9 cellular contexts compared by ENCODE assay signal in the genomic region with DNA sequence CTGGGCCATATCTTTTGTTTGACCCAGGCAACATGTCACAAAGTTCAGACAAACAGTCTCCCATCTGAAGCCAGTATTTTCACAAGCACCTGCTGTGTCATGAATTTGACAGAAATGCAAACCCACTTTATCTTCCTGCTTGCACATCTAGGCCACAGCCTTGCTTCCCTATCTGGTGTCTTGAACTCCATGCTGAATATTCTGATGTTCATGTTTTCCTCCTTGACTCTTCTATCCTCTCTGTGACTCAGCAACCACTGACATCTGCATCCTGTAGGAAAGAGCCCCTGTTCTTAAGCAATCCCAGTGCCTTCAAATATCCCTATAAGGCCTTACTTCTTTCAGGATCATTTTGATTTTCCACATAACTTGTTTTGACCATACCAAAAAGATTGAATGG. TPM values are rescaled to one million over a fixed set of nuclear protein-coding genes. Genes with fewer than 3 reads are reported as not detected.
DNase-seq lines count a peak whose midpoint lies in the region; ATAC-seq and TF ChIP-seq lines count a peak whose summit lies in the region.
"Had no signal": no experiment of that assay in that cellular context is flagged by ENCODE, and none has a peak within 500 bp of the region (broad histone marks: within the 10 kb centered on the region; RNA-seq: fewer than 3 reads in every experiment).

No MANE protein-coding gene starts in this region.

- no peak overlapping the region for H3K4me3 Mint-ChIP-seq in activated CD8-positive, alpha-beta T cell treated with anti-CD3 and anti-CD28 coated beads for 36 hours

- no peaks in the 10 kb centered on the region for H3K27me3 Mint-ChIP-seq in activated CD8-positive, alpha-beta T cell treated with anti-CD3 and anti-CD28 coated beads for 36 hours

- intact Hi-C loops in activated CD8-positive, alpha-beta T cell treated with anti-CD3 and anti-CD28 coated beads for 36 hours (cut with micrococcal nuclease): no loop called here
- intact Hi-C loops in posterior cingulate gyrus (cut with DNase I): loop anchor here (10.0 kb wide), 1 partner anchor 273 kb away; a partner anchor contains a TSS

- CTCF ChIA-PET in AG04449 (lab: Yijun Ruan, JAX): no interaction called here
- CTCF ChIA-PET in activated CD8-positive, alpha-beta T cell treated with anti-CD3 and anti-CD28 coated beads for 36 hours (lab: Charles Lee): no interaction called here

- POLR2A ChIA-PET in AG04449 (lab: Yijun Ruan, JAX): no interaction called here
- POLR2A ChIA-PET in activated CD8-positive, alpha-beta T cell treated with anti-CD3 and anti-CD28 coated beads for 36 hours (lab: Charles Lee): no interaction called here

- H3K9me3 Mint-ChIP-seq in activated CD8-positive, alpha-beta T cell treated with anti-CD3 and anti-CD28 coated beads for 36 hours: peaks cover 4% of the 10 kb centered on the region

- peaks cover 61% of the 10 kb centered on the region for H3K4me1 Mint-ChIP-seq in activated CD8-positive, alpha-beta T cell treated with anti-CD3 and anti-CD28 coated beads for 36 hours (ENCODE audit: low read depth)

- H3K27ac Mint-ChIP-seq in activated CD8-positive, alpha-beta T cell treated with anti-CD3 and anti-CD28 coated beads for 36 hours: peak overlapping the region; percentile 70

- ATAC-seq in activated CD8-positive, alpha-beta T cell treated with anti-CD3 and anti-CD28 coated beads for 36 hours: no peak
- no peak for ATAC-seq in GM21723 (IDR thresholded peaks at IDR 0.05; ENCODE audit: unreplicated experiment)
- ATAC-seq: activated CD4-positive, CD25-positive, alpha-beta regulatory T cell treated with anti-CD3 and anti-CD28 coated beads, Interleukin-2, amount 50 U/mL, for 24 hours had no signal

- no peak overlapping the region for H3K4me3 ChIP-seq in AG04449 (ENCODE audit: low read depth, low read length)
- H3K4me3 ChIP-seq in fibroblast of the aortic adventitia (ENCODE audit: low read depth, low read length): no peak overlapping the region

- TF ChIP-seq CTCF in AG04449 (IDR thresholded peaks at IDR 0.05; ENCODE audit: insufficient read depth, low read length, missing control alignments): no peak
- no peak for TF ChIP-seq CTCF in activated CD8-positive, alpha-beta T cell treated with anti-CD3 and anti-CD28 coated beads for 36 hours (IDR thresholded peaks at IDR 0.05)
- TF ChIP-seq CTCF in fibroblast of the aortic adventitia (IDR thresholded peaks at IDR 0.05; ENCODE audit: insufficient read depth, low read length): no peak

- DNase-seq in AG04449 (ENCODE audit: low read depth, low spot score) (peak; percentile 60), ELR (ENCODE audit: low read depth) (peak; percentile 70), fibroblast of the aortic adventitia (ENCODE audit: low read depth) (peak; percentile 45), NOMO-1 (lab: John Stamatoyannopoulos, UW; ENCODE audit: unreplicated experiment in 2 of 2) (no peak), SHP77 (lab: John Stamatoyannopoulos, UW) (no peak), posterior cingulate gyrus (no peak)
- DNase-seq in activated CD8-positive, alpha-beta T cell treated with anti-CD3 and anti-CD28 coated beads for 36 hours: no peak

- peaks cover 89% of the 10 kb centered on the region for H3K36me3 Mint-ChIP-seq in activated CD8-positive, alpha-beta T cell treated with anti-CD3 and anti-CD28 coated beads for 36 hours (ENCODE audit: low read depth)

RNA-seq across cellular contexts. Expression of a gene that starts 6.5 kb away (rescaled TPM):
- 100 to 1,000 TPM; 100 to 102 TPM for total RNA-seq in activated CD8-positive, alpha-beta T cell treated with anti-CD3 and anti-CD28 coated beads for 36 hours
- total RNA-seq in fibroblast of the aortic adventitia (ENCODE audit: low replicate concordance): 25.5 and 34.0 TPM in 2 replicates

Comparison
In these comparisons a context has a peak if more than half of its experiments do, and no peak if none do; other contexts are left out.
1. DNase-seq: peak in AG04449 (single experiment), ELR (single experiment) and fibroblast of the aortic adventitia (single experiment); none in activated CD8-positive, alpha-beta T cell treated with anti-CD3 and anti-CD28 coated beads for 36 hours (single experiment), NOMO-1 (0 of 2), SHP77 (0 of 2) and posterior cingulate gyrus (0 of 10).